ENCODE assay signal across 14 cellular contexts in the genomic region with DNA sequence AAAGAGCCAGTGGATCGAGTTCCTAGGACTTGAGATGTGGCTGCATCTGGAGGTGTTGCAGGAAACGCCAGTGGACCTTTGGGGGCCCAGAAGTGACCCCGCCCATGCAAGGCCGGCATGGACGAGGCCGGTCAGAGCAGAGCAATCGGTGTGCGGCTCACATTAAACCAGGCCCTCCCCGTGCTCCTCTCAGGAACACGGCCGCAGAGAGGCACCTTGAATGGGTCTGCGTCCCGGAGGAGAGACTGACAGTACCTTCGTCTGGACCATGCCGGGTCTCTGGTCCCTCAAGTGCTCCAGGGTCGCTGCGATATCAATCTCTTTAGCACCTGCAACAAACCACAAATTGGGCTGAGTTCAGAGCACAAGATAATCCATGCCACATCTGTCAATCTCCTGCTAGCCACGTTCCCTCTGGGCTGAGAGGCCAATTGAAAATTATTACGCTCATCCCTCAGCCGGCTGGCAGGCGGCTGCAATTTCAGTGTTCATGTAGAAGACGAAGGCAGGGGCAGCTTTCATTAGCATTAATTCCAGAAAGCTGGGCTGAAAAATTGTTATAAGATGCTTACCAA.
DNase-seq lines count a peak whose midpoint lies in the region; ATAC-seq and TF ChIP-seq lines count a peak whose summit lies in the region.
"Had no signal": no experiment of that assay in that cellular context is flagged by ENCODE, and none has a peak within 500 bp of the region (broad histone marks: within the 10 kb centered on the region; RNA-seq: fewer than 3 reads in every experiment).

No MANE protein-coding gene starts in this region.

- H3K4me3 ChIP-seq in iPS-18c (ENCODE audit: insufficient read depth, low read depth, low read length): peak overlapping the region; percentile 5; the same call in 1 of the 2 replicates
- H3K4me3 ChIP-seq: SJCRH30 had no signal

- peaks cover 0 to 17% of the 10 kb centered on the region in 2 donors for H3K4me1 Mint-ChIP-seq in natural killer cell treated with Interleukin-12 subunit alpha and Interleukin-12 subunit beta and Interleukin-15 and Interleukin-18, amount 100 ng/mL, for 72 hours (ENCODE audit: low read depth in 2 of 2)
- H3K4me1 Mint-ChIP-seq in natural killer cell: peaks cover 0 to 13% of the 10 kb centered on the region in 2 donors
- H3K4me1 Mint-ChIP-seq: CD14-positive monocyte had no signal

- no peaks in the 10 kb centered on the region for H3K36me3 Mint-ChIP-seq in natural killer cell treated with Interleukin-12 subunit alpha and Interleukin-12 subunit beta and Interleukin-15 and Interleukin-18, amount 100 ng/mL, for 72 hours
- H3K36me3 Mint-ChIP-seq in natural killer cell: no peaks in the 10 kb centered on the region
- H3K36me3 Mint-ChIP-seq: CD14-positive monocyte had no signal

- no peaks in the 10 kb centered on the region for H3K27me3 Mint-ChIP-seq in natural killer cell treated with Interleukin-12 subunit alpha and Interleukin-12 subunit beta and Interleukin-15 and Interleukin-18, amount 100 ng/mL, for 72 hours
- no peaks in the 10 kb centered on the region for H3K27me3 Mint-ChIP-seq in natural killer cell (ENCODE audit: low read depth in 2 of 2)

- no peak for TF ChIP-seq CTCF in natural killer cell (IDR thresholded peaks at IDR 0.05)

- intact Hi-C loops in natural killer cell (cut with micrococcal nuclease): no loop called here

- no peak overlapping the region for H3K4me3 Mint-ChIP-seq in natural killer cell treated with Interleukin-12 subunit alpha and Interleukin-12 subunit beta and Interleukin-15 and Interleukin-18, amount 100 ng/mL, for 72 hours
- no peak overlapping the region for H3K4me3 Mint-ChIP-seq in natural killer cell
- H3K4me3 Mint-ChIP-seq: CD14-positive monocyte had no signal

- peak; percentile 51 for DNase-seq in natural killer cell treated with Interleukin-12 subunit alpha and Interleukin-12 subunit beta and Interleukin-15 and Interleukin-18, amount 100 ng/mL, for 72 hours (ENCODE audit: low spot score)
- no peak for DNase-seq in natural killer cell
- DNase-seq in retina: peak; percentile 30
- DNase-seq in DMS 273 treated with DMSO at 0.1 percent for 48 hours (lab: John Stamatoyannopoulos, UW): no peak
- DNase-seq in activated CD4-positive, CD25-positive, alpha-beta regulatory T cell treated with anti-CD3 and anti-CD28 coated beads, Interleukin-2, amount 50 U/mL, for 72 hours: no peak
- no peak for DNase-seq in GM19238 (ENCODE audit: insufficient read length, low spot score)
- DNase-seq: KBM-7, NCI-H1417 treated with DMSO at 0.1 percent for 48 hours, NCI-H2029, NCI-H2171, NCI-H446 treated with DMSO at 0.1 percent for 48 hours, SJCRH30 had no signal

- H3K9me3 ChIP-seq in iPS-18c (ENCODE audit: control insufficient read depth, insufficient read depth, low read length): peaks cover 43% of the 10 kb centered on the region
- H3K9me3 ChIP-seq: SJCRH30 had no signal

- no peak for ATAC-seq in natural killer cell treated with Interleukin-12 subunit alpha and Interleukin-12 subunit beta and Interleukin-15 and Interleukin-18, amount 100 ng/mL, for 72 hours
- ATAC-seq in natural killer cell: no peak

- no peaks in the 10 kb centered on the region for H3K9me3 Mint-ChIP-seq in natural killer cell treated with Interleukin-12 subunit alpha and Interleukin-12 subunit beta and Interleukin-15 and Interleukin-18, amount 100 ng/mL, for 72 hours
- no peaks in the 10 kb centered on the region for H3K9me3 Mint-ChIP-seq in natural killer cell

- H3K27ac Mint-ChIP-seq in natural killer cell treated with Interleukin-12 subunit alpha and Interleukin-12 subunit beta and Interleukin-15 and Interleukin-18, amount 100 ng/mL, for 72 hours: no peak overlapping the region
- H3K27ac Mint-ChIP-seq in natural killer cell: no peak overlapping the region
- H3K27ac Mint-ChIP-seq: CD14-positive monocyte had no signal

Comparison
In these comparisons a context has a peak if more than half of its experiments do, and no peak if none do; other contexts are left out.
1. DNase-seq: peak in natural killer cell treated with Interleukin-12 subunit alpha and Interleukin-12 subunit beta and Interleukin-15 and Interleukin-18, amount 100 ng/mL, for 72 hours (single experiment) and retina (single experiment); none in natural killer cell (single experiment), DMS 273 treated with DMSO at 0.1 percent for 48 hours (single experiment), activated CD4-positive, CD25-positive, alpha-beta regulatory T cell treated with anti-CD3 and anti-CD28 coated beads, Interleukin-2, amount 50 U/mL, for 72 hours (single experiment) and GM19238 (single experiment).